In genomic region chr11:110434952-110435779, GRCh38 we compare ENCODE assay signal across 10 cellular contexts. TPM values are rescaled to one million over a fixed set of nuclear protein-coding genes. Genes with fewer than 3 reads are reported as not detected.
DNase-seq lines count a peak whose midpoint lies in the region; ATAC-seq, FAIRE-seq and TF ChIP-seq lines count a peak whose summit lies in the region.
"Had no signal": no experiment of that assay in that cellular context is flagged by ENCODE, and none has a peak within 500 bp of the region (broad histone marks: within the 10 kb centered on the region; RNA-seq: fewer than 3 reads in every experiment).

No MANE protein-coding gene starts in this region.

- TF ChIP-seq POLR2A in Peyer's patch (IDR thresholded peaks at IDR 0.05) (no peak), HepG2 (IDR thresholded peaks at IDR 0.05; ENCODE audit: insufficient read depth in 1 of 2, low read depth in 2 of 2, low read length in 2 of 2) (no peak)

- peak; percentile 23; the same call in 2 of the 3 replicates for ATAC-seq in GM23338
- ATAC-seq in HepG2, result no peak
- no peak for ATAC-seq in GM21529 (IDR thresholded peaks at IDR 0.05; ENCODE audit: unreplicated experiment)
- no peak for ATAC-seq in GM19035 (IDR thresholded peaks at IDR 0.05; ENCODE audit: unreplicated experiment)

- no peaks in the 10 kb centered on the region for H3K27me3 Mint-ChIP-seq in GM23338 (ENCODE audit: insufficient read depth, low read depth, poor library complexity)
- H3K27me3 Mint-ChIP-seq: IgD-negative memory B cell had no signal

- no peaks in the 10 kb centered on the region for H3K9me3 ChIP-seq in Peyer's patch
- no peaks in the 10 kb centered on the region for H3K9me3 ChIP-seq in HepG2 (ENCODE audit: low read length)

- H3K4me1 ChIP-seq in GM23338 (ENCODE audit: insufficient read depth) (peaks cover 19% of the 10 kb centered on the region), Peyer's patch (peaks cover 0 to 45% (median 9%) of the 10 kb centered on the region in 4 donors), HepG2 (ENCODE audit: insufficient read depth, low read length) (peaks cover 26% of the 10 kb centered on the region)

- no peaks in the 10 kb centered on the region; the same call in 1 of the 2 replicates for H4K20me1 ChIP-seq in GM23338 (replicated peaks; ENCODE audit: insufficient read depth)
- H4K20me1 ChIP-seq in HepG2 (ENCODE audit: insufficient read depth, low read length), result peaks cover 6% of the 10 kb centered on the region; the same call in 1 of the 2 replicates

- in situ Hi-C loops in HepG2 (cut with HindIII; ENCODE audit: extremely low pct_ligation_motif_present, low pct_unique_long_range_greater_than_20kb), result loop anchor here (5.0 kb wide), 1 partner anchor 233 kb away; no protein-coding TSS in a partner anchor

- H3K27ac Mint-ChIP-seq in GM23338, result no peak overlapping the region
- H3K27ac Mint-ChIP-seq: IgD-negative memory B cell had no signal

- POLR2A ChIA-PET in HepG2 (lab: Yijun Ruan, JAX), result no interaction called here

- H3K4me3 ChIP-seq in GM12865 (ENCODE audit: low read depth, low read length) (no peak overlapping the region), GM23338 (no peak overlapping the region), Peyer's patch (no peak overlapping the region), HepG2 (replicated peaks in 1 of 3; ENCODE audit: insufficient read depth in 1 of 3, low read depth in 2 of 3, low read length in 3 of 3) (no peak overlapping the region)

- intact Hi-C loops in HepG2 (cut with micrococcal nuclease; ENCODE audit: unreplicated experiment), result loop anchor here (5.0 to 10.0 kb wide), 3 partner anchors 138 to 488 kb away; partner anchors contain the start of genes RDX and ZC3H12C

- 94% methylated on average over 8 of the region's 8 CpGs for WGBS in HepG2 (ENCODE audit: low lambda C conversion rate)

- no peak for TF ChIP-seq RAD21 in HepG2 (CRISPR knock-in tag; IDR thresholded peaks at IDR 0.05)

- H3K36me3 ChIP-seq in GM23338 (ENCODE audit: insufficient read depth), result no peaks in the 10 kb centered on the region
- peaks cover 0 to 14% (median 0%) of the 10 kb centered on the region in 3 donors for H3K36me3 ChIP-seq in Peyer's patch
- peaks cover 1 to 5% of the 10 kb centered on the region in 2 experiments; a peak in 2 of 5 replicates for H3K36me3 ChIP-seq in HepG2 (replicated peaks in 1 of 2; ENCODE audit: control insufficient read depth in 1 of 2, insufficient read depth in 2 of 2, low read length in 2 of 2)

- no peaks in the 10 kb centered on the region; the same call in 1 of the 2 replicates for H3F3A ChIP-seq in GM23338 (replicated peaks; ENCODE audit: low read depth)

- H3K9me2 ChIP-seq in GM23338 (ENCODE audit: insufficient read depth), result 0 out of 2 replicates have a peak, but pooled peaks cover 4% of the 10 kb centered on the region

- CTCF ChIA-PET in HepG2 (lab: Yijun Ruan, JAX; ENCODE audit: low intra/inter-chr PET ratio, low total read pairs), result interaction anchor here (0.7 kb wide), 1 partner anchor 234 kb away, joined by 3 read pairs; no protein-coding TSS in a partner anchor

- H3K27ac ChIP-seq in GM23338 (ENCODE audit: low read depth), result no peak overlapping the region
- no peak overlapping the region for H3K27ac ChIP-seq in Peyer's patch
- no peak overlapping the region for H3K27ac ChIP-seq in HepG2 (ENCODE audit: extremely low read length, insufficient read depth, low read length)

- no peak overlapping the region for H3K4me3 Mint-ChIP-seq in GM23338

- H3K79me2 ChIP-seq in GM23338 (replicated peaks; ENCODE audit: insufficient read depth), result peaks cover 58% of the 10 kb centered on the region
- H3K79me2 ChIP-seq in HepG2 (ENCODE audit: insufficient read depth, low read length), result peaks cover 50% of the 10 kb centered on the region

- peaks cover 4% of the 10 kb centered on the region; the same call in 1 of the 2 replicates for H3K27me3 ChIP-seq in GM23338 (ENCODE audit: insufficient read depth)
- no peaks in the 10 kb centered on the region for H3K27me3 ChIP-seq in Peyer's patch
- no peaks in the 10 kb centered on the region for H3K27me3 ChIP-seq in HepG2 (ENCODE audit: control insufficient read depth in 1 of 2, insufficient read depth in 2 of 2, low read length in 2 of 2)

- H3K9ac ChIP-seq in HepG2 (ENCODE audit: insufficient read depth, low read depth, low read length), result no peak overlapping the region

- H3K9me3 Mint-ChIP-seq in GM23338, result peaks cover 4% of the 10 kb centered on the region; the same call in 1 of the 3 replicates
- H3K9me3 Mint-ChIP-seq: IgD-negative memory B cell had no signal

- TF ChIP-seq EP300 in HepG2 (IDR thresholded peaks at IDR 0.05; ENCODE audit: low read depth in 2 of 2, low read length in 2 of 2), result no peak
- TF ChIP-seq EP300 in HepG2 (CRISPR knock-in tag; IDR thresholded peaks at IDR 0.05; ENCODE audit: borderline replicate concordance), result no peak

- H3K36me3 Mint-ChIP-seq in GM23338 (ENCODE audit: low read depth), result peaks cover 29% of the 10 kb centered on the region

- peak; percentile 46 for TF ChIP-seq CTCF in GM12865 (IDR thresholded peaks at IDR 0.05; ENCODE audit: insufficient read depth, low read depth, low read length, missing control alignments)
- peak; percentile 72 to 76 for TF ChIP-seq CTCF in GM23338 (conservative IDR thresholded peaks at IDR 0.05; ENCODE audit: low read depth in 2 of 2)
- peak in 5 of 6 experiments; percentile 21 to 69 (median 55) for TF ChIP-seq CTCF in Peyer's patch (IDR thresholded peaks at IDR 0.05)
- TF ChIP-seq CTCF in HepG2 (CRISPR knock-in tag; IDR thresholded peaks at IDR 0.05), result peak; percentile 30; the same call in 1 of the 2 replicates

- no TSS peak for BruUV-seq in HepG2 (replicated peaks; lab: Mats Ljungman, UMichigan)

- no peak overlapping the region for H3K4me2 ChIP-seq in GM23338
- no peak overlapping the region for H3K4me2 ChIP-seq in HepG2 (ENCODE audit: low read depth, low read length)

- DNase-seq in GM12865 (ENCODE audit: low read depth) (peak; percentile 44), GM23338 (ENCODE audit: low spot score) (peak; percentile 69), Peyer's patch (peak in 2 of 3 donors; percentile 47 to 84), HepG2 (ENCODE audit: low spot score) (peak; percentile 15), Ammon's horn (ENCODE audit: low spot score) (no peak), midbrain (lab: John Stamatoyannopoulos, UW) (no peak)
- DNase-seq: nucleus accumbens had no signal

- H3K4me1 Mint-ChIP-seq in GM23338, result peaks cover 25% of the 10 kb centered on the region; the same call in 2 of the 3 replicates

- no peak overlapping the region for H2AFZ ChIP-seq in GM23338
- no peak overlapping the region for H2AFZ ChIP-seq in HepG2 (ENCODE audit: low read length)

- no peak for FAIRE-seq in HepG2 (lab: Jason Lieb, UNC)

TF ChIP-seq in GM23338, 12 proteins besides CTCF, POLR2A, EP300 and RAD21 (continues in another document):
- TF ChIP-seq CREB1 (CRISPR knock-in tag; IDR thresholded peaks at IDR 0.05; ENCODE audit: low read depth), result no peak
- TF ChIP-seq ZNF331 (CRISPR knock-in tag; IDR thresholded peaks at IDR 0.05; ENCODE audit: low read depth), result no peak
- TF ChIP-seq NANOG (IDR thresholded peaks at IDR 0.05; ENCODE audit: borderline replicate concordance), result no peak

TF ChIP-seq in HepG2, 621 proteins besides CTCF, POLR2A, EP300 and RAD21:
- TF ChIP-seq, protein P1, sequence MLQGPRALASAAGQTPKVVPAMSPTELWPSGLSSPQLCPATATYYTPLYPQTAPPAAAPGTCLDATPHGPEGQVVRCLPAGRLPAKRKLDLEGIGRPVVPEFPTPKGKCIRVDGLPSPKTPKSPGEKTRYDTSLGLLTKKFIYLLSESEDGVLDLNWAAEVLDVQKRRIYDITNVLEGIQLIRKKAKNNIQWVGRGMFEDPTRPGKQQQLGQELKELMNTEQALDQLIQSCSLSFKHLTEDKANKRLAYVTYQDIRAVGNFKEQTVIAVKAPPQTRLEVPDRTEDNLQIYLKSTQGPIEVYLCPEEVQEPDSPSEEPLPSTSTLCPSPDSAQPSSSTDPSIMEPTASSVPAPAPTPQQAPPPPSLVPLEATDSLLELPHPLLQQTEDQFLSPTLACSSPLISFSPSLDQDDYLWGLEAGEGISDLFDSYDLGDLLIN (CRISPR knock-in tag; IDR thresholded peaks at IDR 0.05; ENCODE audit: borderline replicate concordance), result no peak
- TF ChIP-seq SMC3 (IDR thresholded peaks at IDR 0.05; ENCODE audit: low read length) (peak; percentile 11; the same call in 1 of the 2 replicates), ZNF121 (CRISPR knock-in tag; IDR thresholded peaks at IDR 0.05) (peak; percentile 58; the same call in 1 of the 2 replicates), ZNF543 (CRISPR knock-in tag; IDR thresholded peaks at IDR 0.05) (no peak)

RNA-seq across cellular contexts. Expression of gene FDX1, which starts 5.4 kb away (rescaled TPM):
- 11.1 and 15.3 TPM in 2 replicates for total RNA-seq in GM23338 (2014; rRNA removed; shearing (Covaris generic))
- 15.9 and 16.8 TPM in 2 replicates for polyA plus RNA-seq in GM23338 (2016; fragmentation: Nextera tagmentation; extraction: Ambion mirVana)
- 10 to 100 TPM; 14.0 to 25.0 (median 15.5) TPM for total RNA-seq in Peyer's patch
- total RNA-seq in HepG2 (2016; rRNA removed; fragmentation: Illumina TruSeq; extraction: Trizol), result 13.1 and 14.5 TPM in 2 replicates
- 14.6 and 14.8 TPM in 2 replicates for total RNA-seq in HepG2 (2016; cell fraction: cytosol; rRNA removed; fragmentation: Illumina TruSeq; extraction: Trizol; ENCODE audit: low read depth)
- 12.6 and 14.3 TPM in 2 replicates for total RNA-seq in HepG2 (2016; cell fraction: insoluble cytoplasmic fraction; rRNA removed; fragmentation: Illumina TruSeq; extraction: Trizol)
- total RNA-seq in HepG2 (2016; cell fraction: membrane; rRNA removed; fragmentation: Illumina TruSeq; extraction: Trizol), result 16.4 and 17.5 TPM in 2 replicates
- 5.5 and 6.1 TPM in 2 replicates for total RNA-seq in HepG2 (2016; cell fraction: nucleus; rRNA removed; fragmentation: Illumina TruSeq; extraction: Trizol)
- polyA plus RNA-seq in HepG2 (2011; rRNA removed), result 3.4 and 4.5 TPM in 2 replicates
- 2.4 and 3.4 TPM in 2 replicates for polyA plus RNA-seq in HepG2 (2011; cell fraction: cytosol; rRNA removed)
- polyA plus RNA-seq in HepG2 (2011; cell fraction: nucleus; rRNA removed), result 0.63 and 1.1 TPM in 2 replicates
- 6.8 and 7.0 TPM in 2 replicates for polyA plus RNA-seq in HepG2 (2012)
- polyA plus RNA-seq in HepG2 (2016; cell fraction: cytosol; fragmentation: Illumina TruSeq; extraction: Trizol; ENCODE audit: low read depth), result 18.5 and 18.8 TPM in 2 replicates
- 15.6 and 17.9 TPM in 2 replicates for polyA plus RNA-seq in HepG2 (2016; cell fraction: insoluble cytoplasmic fraction; fragmentation: Illumina TruSeq; extraction: Trizol; ENCODE audit: low read depth)
- 15.9 and 16.3 TPM in 2 replicates for polyA plus RNA-seq in HepG2 (2016; cell fraction: membrane; fragmentation: Illumina TruSeq; extraction: Trizol; ENCODE audit: low read depth)
- 8.7 and 9.1 TPM in 2 replicates for polyA plus RNA-seq in HepG2 (2016; cell fraction: nucleus; fragmentation: Illumina TruSeq; extraction: Trizol; ENCODE audit: insufficient read depth, low read depth)
- polyA minus RNA-seq in HepG2 (2011; rRNA and poly(A)+ RNA removed; ENCODE audit: low replicate concordance), result 1.1 and 2.3 TPM in 2 replicates
- 1.8 and 2.5 TPM in 2 replicates for polyA minus RNA-seq in HepG2 (2011; cell fraction: cytosol; rRNA and poly(A)+ RNA removed)
- 2.0 and 2.2 TPM in 2 replicates for polyA minus RNA-seq in HepG2 (2011; cell fraction: nucleus; rRNA and poly(A)+ RNA removed)

Comparison
In these comparisons a context has a peak if more than half of its experiments do, and no peak if none do; other contexts are left out.
1. DNase-seq: peak in GM12865 (single experiment), GM23338 (single experiment), Peyer's patch (2 of 3) and HepG2 (single experiment); none in Ammon's horn (single experiment) and midbrain (single experiment).
2. Peak in every context shown above with its lines, with median percentiles within 50 percentile points of each other: CTCF ChIP-seq.